Comparison of ENCODE assay signal across 10 cellular contexts in genomic region chr17:348692-349425, GRCh38. TPM values are rescaled to one million over a fixed set of nuclear protein-coding genes. Genes with fewer than 3 reads are reported as not detected.
DNase-seq lines count a peak whose midpoint lies in the region; ATAC-seq and TF ChIP-seq lines count a peak whose summit lies in the region.
"Had no signal": no experiment of that assay in that cellular context is flagged by ENCODE, and none has a peak within 500 bp of the region (broad histone marks: within the 10 kb centered on the region; RNA-seq: fewer than 3 reads in every experiment).

No MANE protein-coding gene starts in this region.

- H3K27me3 ChIP-seq in muscle layer of duodenum (ENCODE audit: low read depth, low read length) (no peaks in the 10 kb centered on the region), BE2C (no peaks in the 10 kb centered on the region)
- H3K27me3 ChIP-seq in effector memory CD4-positive, alpha-beta T cell (replicated peaks; ENCODE audit: control insufficient read depth, insufficient read depth, low read length, poor library complexity, severe bottlenecking): no peaks in the 10 kb centered on the region

- H3K4me1 ChIP-seq in muscle layer of duodenum (ENCODE audit: control insufficient read depth in 1 of 2, insufficient read depth in 2 of 2, low read length in 2 of 2) (peaks cover 3 to 16% of the 10 kb centered on the region in 2 donors), BE2C (no peaks in the 10 kb centered on the region)
- H3K4me1 ChIP-seq in effector memory CD4-positive, alpha-beta T cell (ENCODE audit: control insufficient read depth, insufficient read depth, low read length, poor library complexity, severe bottlenecking): no peaks in the 10 kb centered on the region

- ATAC-seq in Right ventricle myocardium inferior (peak; percentile 30), left cardiac atrium (no peak)

- H3K27ac ChIP-seq in muscle layer of duodenum (ENCODE audit: low read length): peak overlapping the region; percentile 41
- H3K27ac ChIP-seq in effector memory CD4-positive, alpha-beta T cell (ENCODE audit: insufficient read depth, low read length, poor library complexity, severe bottlenecking): no peak overlapping the region

- no peaks in the 10 kb centered on the region for H3K36me3 ChIP-seq in muscle layer of duodenum (ENCODE audit: control insufficient read depth in 1 of 2, insufficient read depth in 2 of 2, low read length in 2 of 2)
- H3K36me3 ChIP-seq in effector memory CD4-positive, alpha-beta T cell (ENCODE audit: control insufficient read depth, insufficient read depth, low read length): no peaks in the 10 kb centered on the region
- no peaks in the 10 kb centered on the region for H3K36me3 ChIP-seq in BE2C

- no peak for DNase-seq in Right ventricle myocardium inferior (ENCODE audit: missing footprints)
- no peak for DNase-seq in left cardiac atrium
- peak; percentile 13 for DNase-seq in fibroblast of mammary gland (ENCODE audit: low read depth)
- no peak for DNase-seq in effector memory CD4-positive, alpha-beta T cell
- no peak for DNase-seq in DMS 273 treated with DMSO at 0.1 percent for 48 hours (lab: John Stamatoyannopoulos, UW)
- no peak for DNase-seq in nucleus accumbens (lab: John Stamatoyannopoulos, UW)
- no peak for DNase-seq in BE2C
- DNase-seq: NCI-H82, trophoblast cell had no signal

- intact Hi-C loops in Right ventricle myocardium inferior (cut with DNase I): loop anchor here (2.0 kb wide), 1 partner anchor 16 kb away; no protein-coding TSS in a partner anchor
- intact Hi-C loops in left cardiac atrium (cut with DNase I): no loop called here

- H3K4me3 ChIP-seq in fibroblast of mammary gland (ENCODE audit: control insufficient read depth, low read depth, low read length) (no peak overlapping the region), muscle layer of duodenum (ENCODE audit: low read depth in 1 of 2, low read length in 2 of 2) (no peak overlapping the region), BE2C (ENCODE audit: low read depth, low read length) (no peak overlapping the region)
- no peak overlapping the region for H3K4me3 ChIP-seq in effector memory CD4-positive, alpha-beta T cell (ENCODE audit: insufficient read depth, low read depth, low read length, poor library complexity, severe bottlenecking)

- TF ChIP-seq CTCF in fibroblast of mammary gland (conservative IDR thresholded peaks at IDR 0.05; ENCODE audit: control insufficient read depth, insufficient read depth, low read depth, low read length) (no peak), BE2C (IDR thresholded peaks at IDR 0.05; ENCODE audit: low read depth, low read length) (no peak)

- H3K9me3 ChIP-seq in muscle layer of duodenum (ENCODE audit: control insufficient read depth in 1 of 2, low read length in 2 of 2) (no peaks in the 10 kb centered on the region), BE2C (no peaks in the 10 kb centered on the region)
- H3K9me3 ChIP-seq in effector memory CD4-positive, alpha-beta T cell (ENCODE audit: control insufficient read depth, low read length): no peaks in the 10 kb centered on the region

RNA-seq across cellular contexts. Expression of gene RPH3AL, which starts 3.7 kb away (rescaled TPM):
- total RNA-seq in Right ventricle myocardium inferior (3.6 TPM), left cardiac atrium (10 to 100 TPM in 1 of 2 donors, 1 to 10 TPM in 1; 5.9 to 10.9 TPM)
- polyA plus RNA-seq in BE2C (2012; ENCODE audit: insufficient read depth, insufficient read length, low read depth): 1.7 TPM
